In the genomic region with DNA sequence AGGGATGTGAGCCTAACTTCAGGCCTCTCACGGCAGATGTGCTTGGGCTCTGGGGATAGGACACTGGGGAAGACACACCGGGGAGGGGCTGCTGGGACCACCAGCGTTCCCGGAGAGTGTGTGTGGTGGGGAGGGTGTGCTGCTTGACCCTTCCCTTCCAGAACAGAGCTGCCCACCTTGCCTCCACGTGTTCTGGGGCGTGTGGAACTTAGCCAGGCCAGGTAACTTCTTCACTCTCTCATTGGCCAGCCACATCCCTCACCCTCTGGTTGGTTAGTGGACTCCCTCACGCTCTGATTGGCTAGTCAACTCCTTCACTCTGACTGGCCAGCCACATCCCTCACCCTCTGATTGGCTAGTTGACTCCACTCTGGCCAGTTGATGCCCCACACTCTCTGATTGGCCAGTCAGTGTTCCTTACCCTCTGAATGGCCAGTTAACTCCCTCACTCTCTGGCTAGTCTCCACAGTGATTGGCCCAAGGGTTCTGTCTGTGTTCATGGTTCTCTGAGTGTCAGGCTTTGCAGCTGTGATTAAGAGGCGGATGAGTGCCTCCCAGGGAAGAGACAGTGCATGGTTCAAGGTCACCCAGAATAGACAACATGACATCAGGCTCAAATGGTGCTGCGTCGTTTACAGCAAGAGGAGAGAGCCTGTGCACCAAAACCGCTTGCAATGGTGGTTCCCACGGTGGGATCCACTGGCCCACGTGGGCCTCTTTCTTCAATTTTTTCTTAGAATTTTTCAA, we compare ENCODE assay signal across 8 cellular contexts. TPM values are rescaled to one million over a fixed set of nuclear protein-coding genes. Genes with fewer than 3 reads are reported as not detected.
DNase-seq lines count a peak whose midpoint lies in the region; ATAC-seq and TF ChIP-seq lines count a peak whose summit lies in the region.

No MANE protein-coding gene starts in this region.

- no peak overlapping the region for H3K27ac Mint-ChIP-seq in MCF 10A (ENCODE audit: low read depth, unreplicated experiment)

- DNase-seq in MCF 10A (ENCODE audit: unreplicated experiment) (peak; percentile 33), breast epithelium (ENCODE audit: low spot score in 2 of 2) (no peak), RPMI7951 (ENCODE audit: low read depth) (peak; percentile 64), foreskin fibroblast (peak; percentile 19 to 29), substantia nigra (lab: John Stamatoyannopoulos, UW) (peak in 46 of 49 donors; percentile 34 to 97 (median 80))

- peaks cover 4% of the 10 kb centered on the region for H3K4me1 Mint-ChIP-seq in MCF 10A (ENCODE audit: insufficient read depth, unreplicated experiment)

- no peaks in the 10 kb centered on the region for H3K9me3 Mint-ChIP-seq in MCF 10A (ENCODE audit: unreplicated experiment)

- no peak overlapping the region for H3K4me3 Mint-ChIP-seq in MCF 10A (ENCODE audit: unreplicated experiment)

- CTCF ChIA-PET in MCF 10A (lab: Yijun Ruan, JAX) = interaction anchor here (1.1 kb wide), 1 partner anchor 9 kb away, joined by 10 read pairs; no protein-coding TSS in a partner anchor

- no peak overlapping the region for H3K4me3 ChIP-seq in breast epithelium
- no peak overlapping the region for H3K4me3 ChIP-seq in foreskin fibroblast (ENCODE audit: low read depth in 1 of 2, low read length in 2 of 2)

- ATAC-seq in HG02763 (IDR thresholded peaks at IDR 0.05; ENCODE audit: unreplicated experiment) = no peak
- no peak for ATAC-seq in GM21786 (IDR thresholded peaks at IDR 0.05; ENCODE audit: unreplicated experiment)
- no peak for ATAC-seq in GM18909 (IDR thresholded peaks at IDR 0.05; ENCODE audit: poor library complexity, unreplicated experiment)

- no peaks in the 10 kb centered on the region for H3K36me3 ChIP-seq in breast epithelium

- BruUV-seq in MCF 10A (replicated peaks; lab: Mats Ljungman, UMichigan) = no TSS peak

- POLR2A ChIA-PET in MCF 10A (lab: Yijun Ruan, JAX) = no interaction called here

- intact Hi-C loops in MCF 10A (cut with micrococcal nuclease) (no loop called here), breast epithelium (cut with DNase I; ENCODE audit: low total_unique reads) (no loop called here)

- peaks cover 6% of the 10 kb centered on the region for H3K36me3 Mint-ChIP-seq in MCF 10A (ENCODE audit: insufficient read depth, unreplicated experiment)

- no peaks in the 10 kb centered on the region for H3K27me3 ChIP-seq in breast epithelium

- TF ChIP-seq POLR2A in breast epithelium (IDR thresholded peaks at IDR 0.05) = no peak

- H3K27me3 Mint-ChIP-seq in MCF 10A (ENCODE audit: insufficient read depth, unreplicated experiment) = no peaks in the 10 kb centered on the region

- no peaks in the 10 kb centered on the region for H3K9me3 ChIP-seq in breast epithelium

- TF ChIP-seq CTCF in MCF 10A (IDR thresholded peaks at IDR 0.05; ENCODE audit: unreplicated experiment) (no peak), breast epithelium (IDR thresholded peaks at IDR 0.05) (no peak), foreskin fibroblast (IDR thresholded peaks at IDR 0.05; ENCODE audit: low read depth, low read length) (no peak)

- no peaks in the 10 kb centered on the region for H3K4me1 ChIP-seq in breast epithelium

- H3K27ac ChIP-seq in breast epithelium (no peak overlapping the region), substantia nigra (ENCODE audit: low read depth, low read length, poor library complexity, severe bottlenecking) (peak overlapping the region; percentile 99)

RNA-seq across cellular contexts. Expression of gene TMEM235, which starts 10.0 kb away (rescaled TPM):
- total RNA-seq in MCF 10A (2022) (not detected in 2 replicates), breast epithelium (not detected)
- not detected in 2 replicates for total RNA-seq in RPMI7951 (2014; rRNA removed; shearing (Covaris generic))

RNA-seq across cellular contexts. Expression of gene BIRC5, which starts 27.4 kb away (rescaled TPM):
- 24.6 and 45.6 TPM in 2 replicates for total RNA-seq in MCF 10A (2022)
- 1 to 10 TPM in 1 of 3 donors, under 1 TPM in 2; 0.29 to 1.9 (median 0.33) TPM for total RNA-seq in breast epithelium
- 157 and 160 TPM in 2 replicates for total RNA-seq in RPMI7951 (2014; rRNA removed; shearing (Covaris generic))

RNA-seq across cellular contexts. Expression of gene AFMID, which starts 54.3 kb away (rescaled TPM):
- total RNA-seq in MCF 10A (2022) (18.7 and 22.2 TPM in 2 replicates), breast epithelium (10 to 100 TPM; 12.3 to 66.2 (median 65.2) TPM)
- 16.0 and 20.9 TPM in 2 replicates for total RNA-seq in RPMI7951 (2014; rRNA removed; shearing (Covaris generic))

RNA-seq across cellular contexts. Expression of gene TK1, which starts 54.6 kb away (rescaled TPM):
- 8.5 and 21.4 TPM in 2 replicates for total RNA-seq in MCF 10A (2022)
- 1 to 10 TPM; 2.6 to 5.6 (median 3.7) TPM for total RNA-seq in breast epithelium
- total RNA-seq in RPMI7951 (2014; rRNA removed; shearing (Covaris generic)) = 161 and 167 TPM in 2 replicates

Comparison
In these comparisons a context has a peak if more than half of its experiments do, and no peak if none do; other contexts are left out.
1. DNase-seq: peak in MCF 10A (single experiment), RPMI7951 (single experiment), foreskin fibroblast (2 of 2) and substantia nigra (46 of 49); none in breast epithelium (0 of 2).